Comparison of ENCODE assay signal across 1 cellular context in genomic region chr1:246317291-246317690, GRCh38.
TF ChIP-seq lines count a peak whose summit lies in the region.

No MANE protein-coding gene starts in this region.

TF ChIP-seq in SK-N-SH treated with all-trans-retinoic acid at 6 μM for 48 hours, 23 proteins besides CTCF, POLR2A, EP300 and RAD21 (continued from another document):
- TF ChIP-seq POU6F1 (CRISPR knock-in tag; IDR thresholded peaks at IDR 0.05; ENCODE audit: borderline replicate concordance, low read depth), result no peak
TF ChIP-seq in SK-N-SH treated with all-trans-retinoic acid at 6 μM for 48 hours: peak in this region for 0.
